11 cellular contexts compared by ENCODE assay signal in the genomic region with DNA sequence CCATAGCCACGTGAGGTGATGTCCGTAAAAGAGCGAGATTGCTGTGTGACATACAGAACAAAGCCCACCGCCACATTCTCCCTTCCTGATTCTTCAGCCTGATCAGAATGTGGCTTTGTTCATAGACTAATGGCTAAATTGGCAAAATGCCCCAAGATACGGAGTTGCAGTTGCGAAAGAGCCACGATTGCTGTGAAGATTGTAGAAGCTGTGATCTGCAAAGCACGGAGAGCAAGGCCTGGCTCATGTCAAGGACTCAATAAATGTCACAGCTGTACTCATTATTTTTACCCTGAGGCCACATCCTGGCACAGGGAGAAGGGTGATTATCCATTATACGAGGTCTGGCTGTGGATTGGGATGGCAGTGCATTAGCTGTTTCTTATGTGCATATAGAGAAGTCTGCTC. TPM values are rescaled to one million over a fixed set of nuclear protein-coding genes. Genes with fewer than 3 reads are reported as not detected.
DNase-seq lines count a peak whose midpoint lies in the region; ATAC-seq and TF ChIP-seq lines count a peak whose summit lies in the region.
"Had no signal": no experiment of that assay in that cellular context is flagged by ENCODE, and none has a peak within 500 bp of the region (broad histone marks: within the 10 kb centered on the region; RNA-seq: fewer than 3 reads in every experiment).

No MANE protein-coding gene starts in this region.

- no peak overlapping the region for H2BK120ac ChIP-seq in mesenchymal stem cell (ENCODE audit: low read depth, low read length)

- H3K4me3 ChIP-seq in AG09309 (ENCODE audit: control insufficient read depth, low read depth, low read length) (no peak overlapping the region), HUES6 (ENCODE audit: low read depth, low read length) (no peak overlapping the region), mesenchymal stem cell (ENCODE audit: insufficient read depth in 1 of 2, low read depth in 1 of 2, low read length in 2 of 2) (no peak overlapping the region)
- H3K4me3 ChIP-seq: heart right ventricle had no signal

- H3K36me3 ChIP-seq in HUES6 (ENCODE audit: control insufficient read depth, insufficient read depth, low read length) (no peaks in the 10 kb centered on the region), mesenchymal stem cell (ENCODE audit: control insufficient read depth in 1 of 2, insufficient read depth in 2 of 2, low read depth in 1 of 2, low read length in 2 of 2) (no peaks in the 10 kb centered on the region)
- H3K36me3 ChIP-seq: heart right ventricle had no signal

- H4K91ac ChIP-seq in mesenchymal stem cell (ENCODE audit: low read length), result no peak overlapping the region

- H3K27me3 ChIP-seq in HUES6 (ENCODE audit: control insufficient read depth, insufficient read depth, low read length) (no peaks in the 10 kb centered on the region), mesenchymal stem cell (ENCODE audit: control insufficient read depth in 1 of 2, insufficient read depth in 1 of 2, low read length in 2 of 2) (peaks cover 0 to 34% of the 10 kb centered on the region in 2 experiments)

- no peak overlapping the region for H2AK5ac ChIP-seq in mesenchymal stem cell (ENCODE audit: low read length, severe bottlenecking)

- WGBS in mesenchymal stem cell, result 2% methylated on average over 6 of the region's 9 CpGs

- H3K79me1 ChIP-seq in mesenchymal stem cell (replicated peaks; ENCODE audit: low read length, poor library complexity, severe bottlenecking), result no peaks in the 10 kb centered on the region

- H3K14ac ChIP-seq in mesenchymal stem cell (ENCODE audit: low read length in 2 of 2), result no peak overlapping the region

- ATAC-seq in SK-N-SH treated with all-trans-retinoic acid at 6 μM for 48 hours (peak; percentile 87), GM19397 (IDR thresholded peaks at IDR 0.05; ENCODE audit: unreplicated experiment) (no peak), HG02759 (IDR thresholded peaks at IDR 0.05; ENCODE audit: unreplicated experiment) (no peak)
- ATAC-seq: natural killer cell had no signal

- H3K4ac ChIP-seq in mesenchymal stem cell (ENCODE audit: low read depth in 1 of 2, low read length in 2 of 2), result no peak overlapping the region

- no peak overlapping the region for H3K23ac ChIP-seq in mesenchymal stem cell (ENCODE audit: low read length in 2 of 2)

- peaks cover 49% of the 10 kb centered on the region for H3K4me1 ChIP-seq in HUES6 (ENCODE audit: control insufficient read depth, insufficient read depth, low read length)
- peaks cover 10% of the 10 kb centered on the region for H3K4me1 ChIP-seq in mesenchymal stem cell (ENCODE audit: control insufficient read depth, insufficient read depth, low read depth, low read length)

- no peak overlapping the region for H2BK5ac ChIP-seq in mesenchymal stem cell (ENCODE audit: low read depth, low read length, poor library complexity, severe bottlenecking)

- H3K27ac ChIP-seq in HUES6 (ENCODE audit: low read depth, low read length) (no peak overlapping the region; the same call in 1 of the 2 replicates), mesenchymal stem cell (ENCODE audit: low read length, poor library complexity, severe bottlenecking) (no peak overlapping the region)
- H3K27ac ChIP-seq: heart right ventricle had no signal

- no peak for TF ChIP-seq CTCF in AG09309 (IDR thresholded peaks at IDR 0.05; ENCODE audit: control insufficient read depth, insufficient read depth, low read depth, low read length, missing control alignments)

- no peak overlapping the region for H4K8ac ChIP-seq in mesenchymal stem cell (ENCODE audit: low read length)

- no peak overlapping the region for H2AFZ ChIP-seq in mesenchymal stem cell (ENCODE audit: low read depth, low read length)

- H3K9me3 ChIP-seq in HUES6 (ENCODE audit: control insufficient read depth, insufficient read depth, low read depth, low read length) (no peaks in the 10 kb centered on the region), mesenchymal stem cell (ENCODE audit: control insufficient read depth, low read length) (no peaks in the 10 kb centered on the region)
- H3K9me3 ChIP-seq: heart right ventricle had no signal

- H3K4me2 ChIP-seq in mesenchymal stem cell (ENCODE audit: low read length, poor library complexity, severe bottlenecking), result no peak overlapping the region

- H3K9ac ChIP-seq in HUES6 (ENCODE audit: low read length) (peak overlapping the region; percentile 45), mesenchymal stem cell (ENCODE audit: low read length) (no peak overlapping the region)

- DNase-seq in AG09309 (ENCODE audit: low read depth) (peak; percentile 13), mesenchymal stem cell (peak; percentile 89), NCI-H82 treated with DMSO at 0.1 percent for 48 hours (lab: John Stamatoyannopoulos, UW; ENCODE audit: unreplicated experiment) (no peak), NCI-H446 (lab: John Stamatoyannopoulos, UW) (no peak)
- DNase-seq: caudate nucleus, heart right ventricle, natural killer cell had no signal

- no peak overlapping the region for H2BK15ac ChIP-seq in mesenchymal stem cell (ENCODE audit: low read depth, poor library complexity, severe bottlenecking)

- peak overlapping the region in 1 of 2 experiments; percentile 50 for H3K18ac ChIP-seq in mesenchymal stem cell (ENCODE audit: low read depth in 1 of 2, low read length in 2 of 2)

- H2BK12ac ChIP-seq in mesenchymal stem cell (ENCODE audit: low read length in 2 of 2), result peak overlapping the region in 1 of 2 experiments; percentile 84

TF ChIP-seq in SK-N-SH treated with all-trans-retinoic acid at 6 μM for 48 hours, 23 proteins besides CTCF, POLR2A, EP300 and RAD21 (continues in another document):
- TF ChIP-seq SNAI2 (CRISPR knock-in tag; IDR thresholded peaks at IDR 0.05) (0 out of 2 replicates have a peak, but pooled peaks have one; percentile 44), PATZ1 (CRISPR knock-in tag; IDR thresholded peaks at IDR 0.05; ENCODE audit: borderline replicate concordance) (peak; percentile 70; the same call in 1 of the 2 replicates), PPARA (CRISPR knock-in tag; IDR thresholded peaks at IDR 0.05; ENCODE audit: borderline replicate concordance) (no peak), ISL1 (CRISPR knock-in tag; IDR thresholded peaks at IDR 0.05) (peak; percentile 99), TCF4 (CRISPR knock-in tag; IDR thresholded peaks at IDR 0.05; ENCODE audit: borderline replicate concordance) (peak; percentile 100), ZNF70 (CRISPR knock-in tag; IDR thresholded peaks at IDR 0.05) (no peak), ZNF8 (CRISPR knock-in tag; IDR thresholded peaks at IDR 0.05) (no peak), ZNF565 (CRISPR knock-in tag; conservative IDR thresholded peaks at IDR 0.05; ENCODE audit: low read depth) (no peak), ZFP3 (CRISPR knock-in tag; IDR thresholded peaks at IDR 0.05) (0 out of 2 replicates have a peak, but pooled peaks have one; percentile 56)
- TF ChIP-seq, protein P1, sequence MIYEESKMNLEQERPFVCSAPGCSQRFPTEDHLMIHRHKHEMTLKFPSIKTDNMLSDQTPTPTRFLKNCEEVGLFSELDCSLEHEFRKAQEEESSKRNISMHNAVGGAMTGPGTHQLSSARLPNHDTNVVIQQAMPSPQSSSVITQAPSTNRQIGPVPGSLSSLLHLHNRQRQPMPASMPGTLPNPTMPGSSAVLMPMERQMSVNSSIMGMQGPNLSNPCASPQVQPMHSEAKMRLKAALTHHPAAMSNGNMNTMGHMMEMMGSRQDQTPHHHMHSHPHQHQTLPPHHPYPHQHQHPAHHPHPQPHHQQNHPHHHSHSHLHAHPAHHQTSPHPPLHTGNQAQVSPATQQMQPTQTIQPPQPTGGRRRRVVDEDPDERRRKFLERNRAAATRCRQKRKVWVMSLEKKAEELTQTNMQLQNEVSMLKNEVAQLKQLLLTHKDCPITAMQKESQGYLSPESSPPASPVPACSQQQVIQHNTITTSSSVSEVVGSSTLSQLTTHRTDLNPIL (CRISPR knock-in tag; IDR thresholded peaks at IDR 0.05; ENCODE audit: low read depth), result peak; percentile 70
- TF ChIP-seq, protein P2, sequence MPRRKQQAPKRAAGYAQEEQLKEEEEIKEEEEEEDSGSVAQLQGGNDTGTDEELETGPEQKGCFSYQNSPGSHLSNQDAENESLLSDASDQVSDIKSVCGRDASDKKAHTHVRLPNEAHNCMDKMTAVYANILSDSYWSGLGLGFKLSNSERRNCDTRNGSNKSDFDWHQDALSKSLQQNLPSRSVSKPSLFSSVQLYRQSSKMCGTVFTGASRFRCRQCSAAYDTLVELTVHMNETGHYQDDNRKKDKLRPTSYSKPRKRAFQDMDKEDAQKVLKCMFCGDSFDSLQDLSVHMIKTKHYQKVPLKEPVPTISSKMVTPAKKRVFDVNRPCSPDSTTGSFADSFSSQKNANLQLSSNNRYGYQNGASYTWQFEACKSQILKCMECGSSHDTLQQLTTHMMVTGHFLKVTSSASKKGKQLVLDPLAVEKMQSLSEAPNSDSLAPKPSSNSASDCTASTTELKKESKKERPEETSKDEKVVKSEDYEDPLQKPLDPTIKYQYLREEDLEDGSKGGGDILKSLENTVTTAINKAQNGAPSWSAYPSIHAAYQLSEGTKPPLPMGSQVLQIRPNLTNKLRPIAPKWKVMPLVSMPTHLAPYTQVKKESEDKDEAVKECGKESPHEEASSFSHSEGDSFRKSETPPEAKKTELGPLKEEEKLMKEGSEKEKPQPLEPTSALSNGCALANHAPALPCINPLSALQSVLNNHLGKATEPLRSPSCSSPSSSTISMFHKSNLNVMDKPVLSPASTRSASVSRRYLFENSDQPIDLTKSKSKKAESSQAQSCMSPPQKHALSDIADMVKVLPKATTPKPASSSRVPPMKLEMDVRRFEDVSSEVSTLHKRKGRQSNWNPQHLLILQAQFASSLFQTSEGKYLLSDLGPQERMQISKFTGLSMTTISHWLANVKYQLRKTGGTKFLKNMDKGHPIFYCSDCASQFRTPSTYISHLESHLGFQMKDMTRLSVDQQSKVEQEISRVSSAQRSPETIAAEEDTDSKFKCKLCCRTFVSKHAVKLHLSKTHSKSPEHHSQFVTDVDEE (CRISPR knock-in tag; IDR thresholded peaks at IDR 0.05), result peak; percentile 93

RNA-seq across cellular contexts. Expression of gene ARSD, which starts 34.2 kb away (rescaled TPM):
- 10.0 TPM for polyA plus RNA-seq in mesenchymal stem cell (2013, experiment 1 of 2)
- polyA plus RNA-seq in mesenchymal stem cell (2013, experiment 2 of 2), result 9.5 TPM

Comparison
In these comparisons a context has a peak if more than half of its experiments do, and no peak if none do; other contexts are left out.
1. DNase-seq: peak in AG09309 (single experiment) and mesenchymal stem cell (single experiment); none in NCI-H82 treated with DMSO at 0.1 percent for 48 hours (single experiment) and NCI-H446 (0 of 2).